In the genomic region with DNA sequence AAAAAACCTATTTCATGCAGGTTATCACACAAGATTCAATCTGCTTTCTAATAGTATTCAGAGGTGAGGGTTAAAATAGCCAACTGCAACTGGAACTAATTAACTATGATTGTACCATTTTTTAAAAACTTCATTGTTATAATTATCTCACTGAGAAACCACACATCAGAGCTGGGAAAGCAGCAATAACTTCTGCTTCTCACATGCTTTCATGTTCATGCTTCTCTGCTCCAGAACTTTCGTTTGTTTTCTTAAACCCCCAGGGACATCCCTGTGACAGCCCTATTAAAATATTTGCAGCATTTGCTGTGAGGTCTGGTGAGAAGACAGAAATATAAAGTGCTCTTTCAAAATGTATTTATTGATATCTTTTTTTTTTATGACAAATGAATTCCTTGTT, we compare ENCODE assay signal across 1 cellular context.
TF ChIP-seq lines count a peak whose summit lies in the region.

No MANE protein-coding gene starts in this region.

TF ChIP-seq in GM12878, 131 proteins besides CTCF, POLR2A, EP300 and RAD21 (continued from another document):
- TF ChIP-seq, protein P1, sequence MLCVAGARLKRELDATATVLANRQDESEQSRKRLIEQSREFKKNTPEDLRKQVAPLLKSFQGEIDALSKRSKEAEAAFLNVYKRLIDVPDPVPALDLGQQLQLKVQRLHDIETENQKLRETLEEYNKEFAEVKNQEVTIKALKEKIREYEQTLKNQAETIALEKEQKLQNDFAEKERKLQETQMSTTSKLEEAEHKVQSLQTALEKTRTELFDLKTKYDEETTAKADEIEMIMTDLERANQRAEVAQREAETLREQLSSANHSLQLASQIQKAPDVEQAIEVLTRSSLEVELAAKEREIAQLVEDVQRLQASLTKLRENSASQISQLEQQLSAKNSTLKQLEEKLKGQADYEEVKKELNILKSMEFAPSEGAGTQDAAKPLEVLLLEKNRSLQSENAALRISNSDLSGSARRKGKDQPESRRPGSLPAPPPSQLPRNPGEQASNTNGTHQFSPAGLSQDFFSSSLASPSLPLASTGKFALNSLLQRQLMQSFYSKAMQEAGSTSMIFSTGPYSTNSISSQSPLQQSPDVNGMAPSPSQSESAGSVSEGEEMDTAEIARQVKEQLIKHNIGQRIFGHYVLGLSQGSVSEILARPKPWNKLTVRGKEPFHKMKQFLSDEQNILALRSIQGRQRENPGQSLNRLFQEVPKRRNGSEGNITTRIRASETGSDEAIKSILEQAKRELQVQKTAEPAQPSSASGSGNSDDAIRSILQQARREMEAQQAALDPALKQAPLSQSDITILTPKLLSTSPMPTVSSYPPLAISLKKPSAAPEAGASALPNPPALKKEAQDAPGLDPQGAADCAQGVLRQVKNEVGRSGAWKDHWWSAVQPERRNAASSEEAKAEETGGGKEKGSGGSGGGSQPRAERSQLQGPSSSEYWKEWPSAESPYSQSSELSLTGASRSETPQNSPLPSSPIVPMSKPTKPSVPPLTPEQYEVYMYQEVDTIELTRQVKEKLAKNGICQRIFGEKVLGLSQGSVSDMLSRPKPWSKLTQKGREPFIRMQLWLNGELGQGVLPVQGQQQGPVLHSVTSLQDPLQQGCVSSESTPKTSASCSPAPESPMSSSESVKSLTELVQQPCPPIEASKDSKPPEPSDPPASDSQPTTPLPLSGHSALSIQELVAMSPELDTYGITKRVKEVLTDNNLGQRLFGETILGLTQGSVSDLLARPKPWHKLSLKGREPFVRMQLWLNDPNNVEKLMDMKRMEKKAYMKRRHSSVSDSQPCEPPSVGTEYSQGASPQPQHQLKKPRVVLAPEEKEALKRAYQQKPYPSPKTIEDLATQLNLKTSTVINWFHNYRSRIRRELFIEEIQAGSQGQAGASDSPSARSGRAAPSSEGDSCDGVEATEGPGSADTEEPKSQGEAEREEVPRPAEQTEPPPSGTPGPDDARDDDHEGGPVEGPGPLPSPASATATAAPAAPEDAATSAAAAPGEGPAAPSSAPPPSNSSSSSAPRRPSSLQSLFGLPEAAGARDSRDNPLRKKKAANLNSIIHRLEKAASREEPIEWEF (IDR thresholded peaks at IDR 0.05; ENCODE audit: insufficient replicate concordance, low read depth, low read length) = peak; percentile 86
- TF ChIP-seq MEF2B (IDR thresholded peaks at IDR 0.05; ENCODE audit: partially characterized antibody, poor library complexity, severe bottlenecking) (peak; percentile 98), DPF2 (IDR thresholded peaks at IDR 0.05) (0 out of 2 replicates have a peak, but pooled peaks have one; percentile 29), BHLHE40 (IDR thresholded peaks at IDR 0.05; ENCODE audit: borderline replicate concordance in 1 of 2, low read depth in 2 of 2, low read length in 1 of 2) (peak in 1 of 2 experiments; percentile 48; a peak in 1 of 4 replicates), IKZF1 (conservative IDR thresholded peaks at IDR 0.05) (peak; percentile 40), ASH2L (IDR thresholded peaks at IDR 0.05; ENCODE audit: borderline replicate concordance, low read depth) (no peak), MTA2 (IDR thresholded peaks at IDR 0.05; ENCODE audit: low read depth) (peak; percentile 97), GATAD2B (conservative IDR thresholded peaks at IDR 0.05; ENCODE audit: low read depth) (peak; percentile 62; the same call in 1 of the 2 replicates), TCF12 (IDR thresholded peaks at IDR 0.05; ENCODE audit: low read depth, low read length) (0 out of 2 replicates have a peak, but pooled peaks have one; percentile 30), SRF (IDR thresholded peaks at IDR 0.05; ENCODE audit: low read depth in 2 of 2, low read length in 2 of 2) (no peak)
- TF ChIP-seq, protein P2, sequence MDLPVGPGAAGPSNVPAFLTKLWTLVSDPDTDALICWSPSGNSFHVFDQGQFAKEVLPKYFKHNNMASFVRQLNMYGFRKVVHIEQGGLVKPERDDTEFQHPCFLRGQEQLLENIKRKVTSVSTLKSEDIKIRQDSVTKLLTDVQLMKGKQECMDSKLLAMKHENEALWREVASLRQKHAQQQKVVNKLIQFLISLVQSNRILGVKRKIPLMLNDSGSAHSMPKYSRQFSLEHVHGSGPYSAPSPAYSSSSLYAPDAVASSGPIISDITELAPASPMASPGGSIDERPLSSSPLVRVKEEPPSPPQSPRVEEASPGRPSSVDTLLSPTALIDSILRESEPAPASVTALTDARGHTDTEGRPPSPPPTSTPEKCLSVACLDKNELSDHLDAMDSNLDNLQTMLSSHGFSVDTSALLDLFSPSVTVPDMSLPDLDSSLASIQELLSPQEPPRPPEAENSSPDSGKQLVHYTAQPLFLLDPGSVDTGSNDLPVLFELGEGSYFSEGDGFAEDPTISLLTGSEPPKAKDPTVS (IDR thresholded peaks at IDR 0.05; ENCODE audit: low read depth, low read length) = 0 out of 2 replicates have a peak, but pooled peaks have one; percentile 51
- TF ChIP-seq, protein P3, sequence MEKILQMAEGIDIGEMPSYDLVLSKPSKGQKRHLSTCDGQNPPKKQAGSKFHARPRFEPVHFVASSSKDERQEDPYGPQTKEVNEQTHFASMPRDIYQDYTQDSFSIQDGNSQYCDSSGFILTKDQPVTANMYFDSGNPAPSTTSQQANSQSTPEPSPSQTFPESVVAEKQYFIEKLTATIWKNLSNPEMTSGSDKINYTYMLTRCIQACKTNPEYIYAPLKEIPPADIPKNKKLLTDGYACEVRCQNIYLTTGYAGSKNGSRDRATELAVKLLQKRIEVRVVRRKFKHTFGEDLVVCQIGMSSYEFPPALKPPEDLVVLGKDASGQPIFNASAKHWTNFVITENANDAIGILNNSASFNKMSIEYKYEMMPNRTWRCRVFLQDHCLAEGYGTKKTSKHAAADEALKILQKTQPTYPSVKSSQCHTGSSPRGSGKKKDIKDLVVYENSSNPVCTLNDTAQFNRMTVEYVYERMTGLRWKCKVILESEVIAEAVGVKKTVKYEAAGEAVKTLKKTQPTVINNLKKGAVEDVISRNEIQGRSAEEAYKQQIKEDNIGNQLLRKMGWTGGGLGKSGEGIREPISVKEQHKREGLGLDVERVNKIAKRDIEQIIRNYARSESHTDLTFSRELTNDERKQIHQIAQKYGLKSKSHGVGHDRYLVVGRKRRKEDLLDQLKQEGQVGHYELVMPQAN (conservative IDR thresholded peaks at IDR 0.05) = no peak
- TF ChIP-seq, protein P4, sequence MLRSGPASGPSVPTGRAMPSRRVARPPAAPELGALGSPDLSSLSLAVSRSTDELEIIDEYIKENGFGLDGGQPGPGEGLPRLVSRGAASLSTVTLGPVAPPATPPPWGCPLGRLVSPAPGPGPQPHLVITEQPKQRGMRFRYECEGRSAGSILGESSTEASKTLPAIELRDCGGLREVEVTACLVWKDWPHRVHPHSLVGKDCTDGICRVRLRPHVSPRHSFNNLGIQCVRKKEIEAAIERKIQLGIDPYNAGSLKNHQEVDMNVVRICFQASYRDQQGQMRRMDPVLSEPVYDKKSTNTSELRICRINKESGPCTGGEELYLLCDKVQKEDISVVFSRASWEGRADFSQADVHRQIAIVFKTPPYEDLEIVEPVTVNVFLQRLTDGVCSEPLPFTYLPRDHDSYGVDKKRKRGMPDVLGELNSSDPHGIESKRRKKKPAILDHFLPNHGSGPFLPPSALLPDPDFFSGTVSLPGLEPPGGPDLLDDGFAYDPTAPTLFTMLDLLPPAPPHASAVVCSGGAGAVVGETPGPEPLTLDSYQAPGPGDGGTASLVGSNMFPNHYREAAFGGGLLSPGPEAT (IDR thresholded peaks at IDR 0.05; ENCODE audit: low read depth) = peak; percentile 77; the same call in 1 of the 2 replicates
- TF ChIP-seq, protein P5, sequence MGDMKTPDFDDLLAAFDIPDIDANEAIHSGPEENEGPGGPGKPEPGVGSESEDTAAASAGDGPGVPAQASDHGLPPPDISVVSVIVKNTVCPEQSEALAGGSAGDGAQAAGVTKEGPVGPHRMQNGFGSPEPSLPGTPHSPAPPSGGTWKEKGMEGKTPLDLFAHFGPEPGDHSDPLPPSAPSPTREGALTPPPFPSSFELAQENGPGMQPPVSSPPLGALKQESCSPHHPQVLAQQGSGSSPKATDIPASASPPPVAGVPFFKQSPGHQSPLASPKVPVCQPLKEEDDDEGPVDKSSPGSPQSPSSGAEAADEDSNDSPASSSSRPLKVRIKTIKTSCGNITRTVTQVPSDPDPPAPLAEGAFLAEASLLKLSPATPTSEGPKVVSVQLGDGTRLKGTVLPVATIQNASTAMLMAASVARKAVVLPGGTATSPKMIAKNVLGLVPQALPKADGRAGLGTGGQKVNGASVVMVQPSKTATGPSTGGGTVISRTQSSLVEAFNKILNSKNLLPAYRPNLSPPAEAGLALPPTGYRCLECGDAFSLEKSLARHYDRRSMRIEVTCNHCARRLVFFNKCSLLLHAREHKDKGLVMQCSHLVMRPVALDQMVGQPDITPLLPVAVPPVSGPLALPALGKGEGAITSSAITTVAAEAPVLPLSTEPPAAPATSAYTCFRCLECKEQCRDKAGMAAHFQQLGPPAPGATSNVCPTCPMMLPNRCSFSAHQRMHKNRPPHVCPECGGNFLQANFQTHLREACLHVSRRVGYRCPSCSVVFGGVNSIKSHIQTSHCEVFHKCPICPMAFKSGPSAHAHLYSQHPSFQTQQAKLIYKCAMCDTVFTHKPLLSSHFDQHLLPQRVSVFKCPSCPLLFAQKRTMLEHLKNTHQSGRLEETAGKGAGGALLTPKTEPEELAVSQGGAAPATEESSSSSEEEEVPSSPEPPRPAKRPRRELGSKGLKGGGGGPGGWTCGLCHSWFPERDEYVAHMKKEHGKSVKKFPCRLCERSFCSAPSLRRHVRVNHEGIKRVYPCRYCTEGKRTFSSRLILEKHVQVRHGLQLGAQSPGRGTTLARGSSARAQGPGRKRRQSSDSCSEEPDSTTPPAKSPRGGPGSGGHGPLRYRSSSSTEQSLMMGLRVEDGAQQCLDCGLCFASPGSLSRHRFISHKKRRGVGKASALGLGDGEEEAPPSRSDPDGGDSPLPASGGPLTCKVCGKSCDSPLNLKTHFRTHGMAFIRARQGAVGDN (IDR thresholded peaks at IDR 0.05) = 0 out of 2 replicates have a peak, but pooled peaks have one; percentile 33
TF ChIP-seq in GM12878: peak in this region for 14.
